Comparison of ENCODE assay signal across 11 cellular contexts in the genomic region with DNA sequence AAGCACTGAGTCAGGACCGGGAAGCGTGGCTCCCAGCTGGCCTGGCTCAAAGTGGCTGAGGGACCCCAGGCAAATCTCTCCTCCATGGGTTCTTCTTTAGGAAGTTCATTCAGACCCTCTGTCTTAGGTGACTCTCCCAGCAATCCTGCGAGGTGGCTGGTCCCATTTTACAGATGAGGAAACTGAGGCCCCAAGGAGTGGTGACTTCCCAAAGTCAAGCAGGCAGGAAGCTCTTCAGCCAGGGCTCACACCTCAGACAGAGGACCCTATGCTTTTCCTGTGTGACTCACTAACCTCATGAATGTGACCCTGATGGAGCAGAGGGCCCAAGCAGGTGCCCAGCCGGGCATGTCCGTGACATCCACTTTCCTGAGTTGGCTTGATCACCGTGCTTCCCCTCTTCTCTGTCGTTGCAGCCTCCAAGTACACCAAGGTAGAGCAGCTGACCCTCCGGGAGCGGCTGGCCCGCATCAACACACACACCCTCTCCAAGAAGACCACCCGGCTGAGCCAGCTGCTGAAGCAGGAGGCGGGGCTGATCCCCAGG. TPM values are rescaled to one million over a fixed set of nuclear protein-coding genes. Genes with fewer than 3 reads are reported as not detected.
DNase-seq lines count a peak whose midpoint lies in the region; ATAC-seq and TF ChIP-seq lines count a peak whose summit lies in the region.
"Had no signal": no experiment of that assay in that cellular context is flagged by ENCODE, and none has a peak within 500 bp of the region (broad histone marks: within the 10 kb centered on the region; RNA-seq: fewer than 3 reads in every experiment).

No MANE protein-coding gene starts in this region.

- H3K27me3 ChIP-seq in MM.1S (replicated peaks; ENCODE audit: insufficient read depth, low read length) (no peaks in the 10 kb centered on the region), esophagus squamous epithelium (no peaks in the 10 kb centered on the region)
- H3K27me3 ChIP-seq: upper lobe of left lung had no signal

- H3K9me3 ChIP-seq in MM.1S (replicated peaks; ENCODE audit: insufficient read depth, low read length) = no peaks in the 10 kb centered on the region
- no peaks in the 10 kb centered on the region for H3K9me3 ChIP-seq in esophagus squamous epithelium
- H3K9me3 ChIP-seq: upper lobe of left lung had no signal

- TF ChIP-seq CTCF in 22Rv1 (IDR thresholded peaks at IDR 0.05) (no peak), MM.1S (IDR thresholded peaks at IDR 0.05; ENCODE audit: low read length) (no peak), esophagus squamous epithelium (IDR thresholded peaks at IDR 0.05) (no peak), foreskin fibroblast (IDR thresholded peaks at IDR 0.05; ENCODE audit: low read depth, low read length) (no peak)

- TF ChIP-seq POLR2A in esophagus squamous epithelium (IDR thresholded peaks at IDR 0.05) = no peak

- H3K4me3 ChIP-seq in MM.1S (ENCODE audit: low read length) (no peak overlapping the region), esophagus squamous epithelium (no peak overlapping the region), foreskin fibroblast (ENCODE audit: low read depth in 1 of 2, low read length in 2 of 2) (no peak overlapping the region)
- H3K4me3 ChIP-seq: upper lobe of left lung had no signal

- no peaks in the 10 kb centered on the region for H3K79me2 ChIP-seq in MM.1S (ENCODE audit: low read length)

- intact Hi-C loops in esophagus squamous epithelium (cut with DNase I) = no loop called here

- H2AFZ ChIP-seq in MM.1S (ENCODE audit: low read length) = no peak overlapping the region

- H4K20me1 ChIP-seq in MM.1S (ENCODE audit: insufficient read depth, low read length) = no peaks in the 10 kb centered on the region

- 75 to 80% methylated on average over 2 to 6 of the region's 12 CpGs for WGBS in esophagus squamous epithelium, 2 donors

- peak; percentile 41 for ATAC-seq in GM21447 (IDR thresholded peaks at IDR 0.05; ENCODE audit: unreplicated experiment)
- ATAC-seq in GM21528 (IDR thresholded peaks at IDR 0.05; ENCODE audit: low FRiP score, unreplicated experiment) = no peak

- H3K4me1 ChIP-seq in MM.1S (ENCODE audit: low read length) = peaks cover 34% of the 10 kb centered on the region
- peaks cover 0 to 42% (median 8%) of the 10 kb centered on the region in 3 donors for H3K4me1 ChIP-seq in esophagus squamous epithelium
- H3K4me1 ChIP-seq: upper lobe of left lung had no signal

- H3K36me3 ChIP-seq in MM.1S (replicated peaks; ENCODE audit: insufficient read depth, low read length) (no peaks in the 10 kb centered on the region), esophagus squamous epithelium (peaks cover 9 to 92% (median 15%) of the 10 kb centered on the region in 3 donors)

- H3K27ac ChIP-seq in 22Rv1 (peak overlapping the region; percentile 100), MM.1S (ENCODE audit: low read length) (peak overlapping the region; percentile 53; the same call in 1 of the 2 replicates), esophagus squamous epithelium (peak overlapping the region; percentile 67 to 83 (median 76))

- no peak overlapping the region for H3K4me2 ChIP-seq in MM.1S (ENCODE audit: low read depth, low read length)

- H3K9ac ChIP-seq in MM.1S (ENCODE audit: low read length) = no peak overlapping the region

- no peaks in the 10 kb centered on the region for H3K9me2 ChIP-seq in MM.1S (replicated peaks; ENCODE audit: insufficient read depth, low read length)

- DNase-seq in MM.1S = no peak
- no peak for DNase-seq in esophagus squamous epithelium (lab: John Stamatoyannopoulos, UW)
- no peak for DNase-seq in SIG-M5 (lab: John Stamatoyannopoulos, UW)
- no peak for DNase-seq in foreskin fibroblast
- no peak for DNase-seq in GM03348 (ENCODE audit: low spot score)
- DNase-seq: central memory CD4-positive, alpha-beta T cell; NCI-H2107 had no signal

- peaks cover 13% of the 10 kb centered on the region; the same call in 1 of the 2 replicates for H3F3A ChIP-seq in MM.1S (ENCODE audit: insufficient read depth, low read length)

RNA-seq across cellular contexts. Expression of a gene that starts 36.5 kb away (rescaled TPM):
- total RNA-seq in esophagus squamous epithelium = 10 to 100 TPM; 14.5 to 29.3 (median 18.0) TPM
